Comparison of ENCODE assay signal across 15 cellular contexts in the genomic region with DNA sequence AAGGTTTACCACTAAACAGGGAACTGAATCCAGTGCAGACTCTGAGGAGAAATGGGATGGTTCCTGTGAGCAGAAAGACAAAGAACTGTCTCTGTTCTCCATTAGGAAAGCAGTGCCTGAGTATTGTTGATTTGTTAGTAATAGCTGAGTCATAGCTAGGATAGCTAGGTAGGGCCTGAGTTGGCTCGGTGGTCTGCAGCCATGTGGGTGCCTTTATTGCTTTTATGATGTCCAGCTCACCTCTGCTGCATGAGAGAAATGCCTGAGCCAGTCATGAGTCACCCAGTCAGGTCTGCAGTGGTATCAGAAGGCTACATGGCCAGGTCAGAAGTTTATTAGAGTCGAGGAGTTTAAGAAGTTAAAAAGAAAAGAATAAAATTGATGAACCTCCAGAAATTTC. TPM values are rescaled to one million over a fixed set of nuclear protein-coding genes. Genes with fewer than 3 reads are reported as not detected.
DNase-seq lines count a peak whose midpoint lies in the region; ATAC-seq and TF ChIP-seq lines count a peak whose summit lies in the region.
"Had no signal": no experiment of that assay in that cellular context is flagged by ENCODE, and none has a peak within 500 bp of the region (broad histone marks: within the 10 kb centered on the region; RNA-seq: fewer than 3 reads in every experiment).

No MANE protein-coding gene starts in this region.

- H4K20me1 ChIP-seq in GM23248 (ENCODE audit: insufficient read depth) (no peaks in the 10 kb centered on the region), PC-3 (ENCODE audit: low read length) (no peaks in the 10 kb centered on the region), mammary epithelial cell (ENCODE audit: insufficient read depth, low read length) (no peaks in the 10 kb centered on the region)

- ATAC-seq in PC-3 = peak; percentile 89
- ATAC-seq: activated T-helper 17 cell treated with anti-CD3 and anti-CD28 coated beads, Interleukin-2, amount 50 U/mL, for 72 hours; stimulated activated naive CD8-positive, alpha-beta T cell treated with anti-CD3 and anti-CD28 coated beads, Interleukin-15, Interleukin-2, amounts not matched to agents 100 U/mL and 50 U/mL, for 24 hours had no signal

- no peaks in the 10 kb centered on the region for H3K9me3 Mint-ChIP-seq in activated naive CD4-positive, alpha-beta T cell treated with anti-CD3 and anti-CD28 coated beads, Interleukin-2, amount 10 ng/mL, durations not matched to agents 7 days and 5 days
- H3K9me3 Mint-ChIP-seq: activated CD4-positive, alpha-beta memory T cell treated with anti-CD3 and anti-CD28 coated beads for 36 hours; brain had no signal

- H3K4me1 ChIP-seq in GM23248 (ENCODE audit: insufficient read depth) (peaks cover 9% of the 10 kb centered on the region; the same call in 1 of the 2 replicates), PC-3 (ENCODE audit: insufficient read depth, low read length) (peaks cover 44% of the 10 kb centered on the region), mammary epithelial cell (ENCODE audit: insufficient read depth, low read length) (peaks cover 43% of the 10 kb centered on the region)
- H3K4me1 ChIP-seq: HAP-1 had no signal

- H2AFZ ChIP-seq in GM23248 (no peak overlapping the region), PC-3 (ENCODE audit: low read length) (peak overlapping the region; percentile 23; the same call in 1 of the 2 replicates), mammary epithelial cell (ENCODE audit: low read depth, low read length) (peak overlapping the region; percentile 53)

- H3K9ac ChIP-seq in GM23248 (no peak overlapping the region), PC-3 (ENCODE audit: low read length) (peak overlapping the region; percentile 81), mammary epithelial cell (ENCODE audit: insufficient read depth, low read length) (peak overlapping the region; percentile 56)

- no peaks in the 10 kb centered on the region for H3K36me3 ChIP-seq in GM23248 (ENCODE audit: low read depth)
- H3K36me3 ChIP-seq in PC-3 (ENCODE audit: low read depth, low read length) = peaks cover 9% of the 10 kb centered on the region
- no peaks in the 10 kb centered on the region for H3K36me3 ChIP-seq in mammary epithelial cell (ENCODE audit: insufficient read depth, low read length)
- H3K36me3 ChIP-seq: HAP-1 had no signal

- H3K4me1 Mint-ChIP-seq in activated naive CD4-positive, alpha-beta T cell treated with anti-CD3 and anti-CD28 coated beads, Interleukin-2, amount 10 ng/mL, durations not matched to agents 7 days and 5 days = no peaks in the 10 kb centered on the region
- H3K4me1 Mint-ChIP-seq: activated T-helper 17 cell treated with anti-CD3 and anti-CD28 coated beads, Interleukin-2, amount 50 U/mL, for 72 hours; brain; CD4-positive, alpha-beta memory T cell had no signal

- H3K9me2 ChIP-seq in GM23248 (ENCODE audit: insufficient read depth) = no peaks in the 10 kb centered on the region
- H3K9me2 ChIP-seq in PC-3 (replicated peaks; ENCODE audit: low read length) = no peaks in the 10 kb centered on the region

- dilution Hi-C loops in mammary epithelial cell (cut with HindIII; ENCODE audit: low sequenced_read_pairs) = no loop called here

- POLR2A ChIA-PET in PC-3 (lab: Charles Lee; ENCODE audit: unreplicated experiment) = interaction anchor here (0.5 to 1.5 kb wide), 5 partner anchors 17 to 633 kb away, joined by 3 to 7 read pairs (median 5); a partner anchor contains a TSS

- H3K27me3 Mint-ChIP-seq in activated naive CD4-positive, alpha-beta T cell treated with anti-CD3 and anti-CD28 coated beads, Interleukin-2, amount 10 ng/mL, durations not matched to agents 7 days and 5 days = no peaks in the 10 kb centered on the region
- H3K27me3 Mint-ChIP-seq: activated CD4-positive, alpha-beta memory T cell treated with anti-CD3 and anti-CD28 coated beads for 36 hours; activated T-helper 17 cell treated with anti-CD3 and anti-CD28 coated beads, Interleukin-2, amount 50 U/mL, for 72 hours; CD4-positive, alpha-beta memory T cell had no signal

- H3K4me2 ChIP-seq in GM23248 (ENCODE audit: unreplicated experiment) (no peak overlapping the region), PC-3 (ENCODE audit: low read length) (peak overlapping the region; percentile 82), mammary epithelial cell (ENCODE audit: insufficient read depth, low read depth, low read length) (peak overlapping the region; percentile 83)

- no peaks in the 10 kb centered on the region for H3K36me3 Mint-ChIP-seq in activated naive CD4-positive, alpha-beta T cell treated with anti-CD3 and anti-CD28 coated beads, Interleukin-2, amount 10 ng/mL, durations not matched to agents 7 days and 5 days
- H3K36me3 Mint-ChIP-seq: activated CD4-positive, alpha-beta memory T cell treated with anti-CD3 and anti-CD28 coated beads for 36 hours; brain; CD4-positive, alpha-beta memory T cell had no signal

- H3K27ac ChIP-seq in GM23248 = peak overlapping the region; percentile 64
- H3K27ac ChIP-seq in PC-3 (ENCODE audit: low read length) = peak overlapping the region; percentile 98
- H3K27ac ChIP-seq in mammary epithelial cell (ENCODE audit: insufficient read depth, low read depth, low read length) = peak overlapping the region; percentile 96

- BruUV-seq in PC-3 (replicated peaks; lab: Mats Ljungman, UMichigan) = no TSS peak
- BruUV-seq in mammary epithelial cell (replicated peaks; lab: Mats Ljungman, UMichigan) = no TSS peak

- H3K79me2 ChIP-seq in GM23248 (ENCODE audit: insufficient read depth) (no peaks in the 10 kb centered on the region), PC-3 (ENCODE audit: low read length) (peaks cover 38% of the 10 kb centered on the region), mammary epithelial cell (ENCODE audit: insufficient read depth, low read length) (no peaks in the 10 kb centered on the region)

- intact Hi-C loops in PC-3 (cut with micrococcal nuclease) = loop anchor here (1.0 to 2.0 kb wide), 3 partner anchors 16 to 28 kb away; a partner anchor contains a TSS
- intact Hi-C loops in mammary epithelial cell (cut with micrococcal nuclease) = no loop called here

- in situ Hi-C loops in GM23248 (cut with MboI) (no loop called here), mammary epithelial cell (cut with MboI; ENCODE audit: low sequenced_read_pairs in 2 of 2) (no loop called here)

- H3K4me3 Mint-ChIP-seq in activated naive CD4-positive, alpha-beta T cell treated with anti-CD3 and anti-CD28 coated beads, Interleukin-2, amount 10 ng/mL, durations not matched to agents 7 days and 5 days = no peak overlapping the region
- H3K4me3 Mint-ChIP-seq: activated CD4-positive, alpha-beta memory T cell treated with anti-CD3 and anti-CD28 coated beads for 36 hours; activated T-helper 17 cell treated with anti-CD3 and anti-CD28 coated beads, Interleukin-2, amount 50 U/mL, for 72 hours; brain; CD4-positive, alpha-beta memory T cell had no signal

- no peak overlapping the region for H3K27ac Mint-ChIP-seq in activated naive CD4-positive, alpha-beta T cell treated with anti-CD3 and anti-CD28 coated beads, Interleukin-2, amount 10 ng/mL, durations not matched to agents 7 days and 5 days
- H3K27ac Mint-ChIP-seq: activated CD4-positive, alpha-beta memory T cell treated with anti-CD3 and anti-CD28 coated beads for 36 hours; activated T-helper 17 cell treated with anti-CD3 and anti-CD28 coated beads, Interleukin-2, amount 50 U/mL, for 72 hours; brain; CD4-positive, alpha-beta memory T cell had no signal

- no peaks in the 10 kb centered on the region for H3K9me3 ChIP-seq in GM23248 (ENCODE audit: low read depth)
- H3K9me3 ChIP-seq in PC-3 (ENCODE audit: low read length) = no peaks in the 10 kb centered on the region
- no peaks in the 10 kb centered on the region for H3K9me3 ChIP-seq in mammary epithelial cell (replicated peaks; ENCODE audit: insufficient read depth, low read length)
- H3K9me3 ChIP-seq: HAP-1 had no signal

- TF ChIP-seq CTCF in PC-3 (conservative IDR thresholded peaks at IDR 0.05; ENCODE audit: low read depth, low read length) = no peak
- no peak for TF ChIP-seq CTCF in mammary epithelial cell (conservative IDR thresholded peaks at IDR 0.05 in 1 of 2, IDR thresholded peaks at IDR 0.05 in 1 of 2; ENCODE audit: extremely low read depth in 1 of 2, insufficient read depth in 1 of 2, low read depth in 1 of 2, low read length in 2 of 2)
- TF ChIP-seq CTCF in retinal pigment epithelial cell (conservative IDR thresholded peaks at IDR 0.05; ENCODE audit: low read depth, low read length) = no peak

- CTCF ChIA-PET in PC-3 (lab: Charles Lee) = interaction anchor here (0.5 to 1.5 kb wide), 4 partner anchors 19 to 280 kb away, joined by 3 to 5 read pairs (median 5); no protein-coding TSS in a partner anchor
- CTCF ChIA-PET in mammary epithelial cell (lab: Charles Lee; ENCODE audit: low non-redundant PET) = no interaction called here
- CTCF ChIA-PET in activated naive CD4-positive, alpha-beta T cell treated with anti-CD3 and anti-CD28 coated beads, Interleukin-2, amount 10 ng/mL, durations not matched to agents 7 days and 5 days (lab: Charles Lee) = no interaction called here

- 0 out of 2 replicates have a peak overlapping the region, but pooled peaks have one; percentile 1 for H3K4me3 ChIP-seq in GM23248
- H3K4me3 ChIP-seq in PC-3 (ENCODE audit: low read length) = peak overlapping the region; percentile 48
- H3K4me3 ChIP-seq in mammary epithelial cell (replicated peaks in 1 of 3; ENCODE audit: insufficient read depth in 1 of 3, low read depth in 2 of 3, low read length in 3 of 3) = peak overlapping the region in 2 of 3 experiments; percentile 19 to 34
- H3K4me3 ChIP-seq in retinal pigment epithelial cell (ENCODE audit: low read length) = no peak overlapping the region
- H3K4me3 ChIP-seq: HAP-1 had no signal

- no peaks in the 10 kb centered on the region for H3K27me3 ChIP-seq in GM23248 (replicated peaks; ENCODE audit: insufficient read depth)
- no peaks in the 10 kb centered on the region for H3K27me3 ChIP-seq in PC-3 (ENCODE audit: low read length)
- H3K27me3 ChIP-seq in mammary epithelial cell (ENCODE audit: insufficient read depth, low read length) = no peaks in the 10 kb centered on the region

- peak; percentile 47 for DNase-seq in GM23248
- peak; percentile 95 for DNase-seq in PC-3
- peak; percentile 92 for DNase-seq in mammary epithelial cell
- DNase-seq in retinal pigment epithelial cell (ENCODE audit: low read depth) = peak; percentile 38
- DNase-seq in NCI-H2029 treated with DMSO at 0.1 percent for 48 hours (lab: John Stamatoyannopoulos, UW) = no peak
- DNase-seq in activated effector memory CD4-positive, alpha-beta T cell treated with anti-CD3 and anti-CD28 coated beads, Interleukin-2, amount 50 U/mL, for 16 hours = no peak
- DNase-seq in activated naive CD4-positive, alpha-beta T cell treated with anti-CD3 and anti-CD28 coated beads, Interleukin-2, amount 10 ng/mL, durations not matched to agents 7 days and 5 days = no peak
- DNase-seq: activated CD4-positive, alpha-beta memory T cell treated with anti-CD3 and anti-CD28 coated beads for 36 hours; CD4-positive, alpha-beta memory T cell; effector memory CD4-positive, alpha-beta T cell; NCI-H345; stimulated activated naive CD8-positive, alpha-beta T cell treated with anti-CD3 and anti-CD28 coated beads, Interleukin-15, Interleukin-2, amounts not matched to agents 100 U/mL and 50 U/mL, for 24 hours had no signal

- H3F3A ChIP-seq in GM23248 (ENCODE audit: insufficient read depth) (peaks cover 7% of the 10 kb centered on the region; the same call in 1 of the 2 replicates), PC-3 (ENCODE audit: low read length, unreplicated experiment) (peaks cover 11% of the 10 kb centered on the region)

- 3 to 5% methylated on average over 2 of the region's 2 CpGs for WGBS in GM23248 (ENCODE audit: low coverage in 1 of 2, low lambda C conversion rate in 2 of 2, missing lambda C conversion rate in 2 of 2), 2 experiments
- WGBS in mammary epithelial cell (ENCODE audit: low coverage, missing lambda C conversion rate) = 0% methylated on average over 2 of the region's 2 CpGs

RNA-seq across cellular contexts. Expression of a gene that starts 24.2 kb away (rescaled TPM):
- 2.8 and 9.2 TPM in 2 replicates for total RNA-seq in GM23248 (2014; rRNA removed; shearing (Covaris generic))
- 1.4 and 1.5 TPM in 2 replicates for polyA plus RNA-seq in GM23248 (2016; fragmentation: Nextera tagmentation; extraction: Ambion mirVana)
- total RNA-seq in PC-3 (2014; rRNA removed) = 16.5 and 17.7 TPM in 2 replicates
- total RNA-seq in mammary epithelial cell = 1 to 10 TPM in 1 of 2 donors, under 1 TPM in 1; 0.17 to 5.2 TPM
- 3.9 TPM for polyA plus RNA-seq in mammary epithelial cell
- polyA minus RNA-seq in mammary epithelial cell = 10.2 TPM
- total RNA-seq: activated CD4-positive, alpha-beta memory T cell treated with anti-CD3 and anti-CD28 coated beads for 36 hours; activated T-helper 17 cell treated with anti-CD3 and anti-CD28 coated beads, Interleukin-2, amount 50 U/mL, for 72 hours; CD4-positive, alpha-beta memory T cell had no signal
- polyA plus RNA-seq: CD4-positive, alpha-beta memory T cell had no signal

Comparison
In these comparisons a context has a peak if more than half of its experiments do, and no peak if none do; other contexts are left out.
1. DNase-seq: peak in GM23248 (single experiment), PC-3 (single experiment), mammary epithelial cell (single experiment) and retinal pigment epithelial cell (single experiment); none in NCI-H2029 treated with DMSO at 0.1 percent for 48 hours (single experiment), activated effector memory CD4-positive, alpha-beta T cell treated with anti-CD3 and anti-CD28 coated beads, Interleukin-2, amount 50 U/mL, for 16 hours (single experiment) and activated naive CD4-positive, alpha-beta T cell treated with anti-CD3 and anti-CD28 coated beads, Interleukin-2, amount 10 ng/mL, durations not matched to agents 7 days and 5 days (single experiment).
2. Peak in every context shown above with its lines, with median percentiles within 50 percentile points of each other: H3K27ac ChIP-seq.